11 cellular contexts compared by ENCODE assay signal in genomic region chr7:6423942-6424701, GRCh38. TPM values are rescaled to one million over a fixed set of nuclear protein-coding genes. Genes with fewer than 3 reads are reported as not detected.
DNase-seq lines count a peak whose midpoint lies in the region; ATAC-seq and TF ChIP-seq lines count a peak whose summit lies in the region.
"Had no signal": no experiment of that assay in that cellular context is flagged by ENCODE, and none has a peak within 500 bp of the region (broad histone marks: within the 10 kb centered on the region; RNA-seq: fewer than 3 reads in every experiment).

No MANE protein-coding gene starts in this region.

- TF ChIP-seq CTCF in epithelial cell of proximal tubule (conservative IDR thresholded peaks at IDR 0.05; ENCODE audit: low read depth, low read length) (peak; percentile 12), omental fat pad (IDR thresholded peaks at IDR 0.05) (no peak)
- TF ChIP-seq CTCF in CD8-positive, alpha-beta T cell (IDR thresholded peaks at IDR 0.05), result no peak

- peaks cover 5% of the 10 kb centered on the region for H3K4me1 ChIP-seq in NT2/D1 (ENCODE audit: insufficient read depth, insufficient read length)
- no peaks in the 10 kb centered on the region for H3K4me1 ChIP-seq in CD8-positive, alpha-beta T cell (ENCODE audit: insufficient read depth, low read length)
- H3K4me1 ChIP-seq: body of pancreas had no signal

- peaks cover 14% of the 10 kb centered on the region for H3K36me3 Mint-ChIP-seq in activated CD4-positive, alpha-beta memory T cell treated with anti-CD3 and anti-CD28 coated beads for 36 hours
- H3K36me3 Mint-ChIP-seq in CD8-positive, alpha-beta T cell, result peaks cover 78% of the 10 kb centered on the region

- CTCF ChIA-PET in activated CD4-positive, alpha-beta memory T cell treated with anti-CD3 and anti-CD28 coated beads for 36 hours (lab: Charles Lee), result no interaction called here
- CTCF ChIA-PET in CD8-positive, alpha-beta T cell (lab: Charles Lee), result interaction anchor here (1.6 kb wide), 1 partner anchor 12 kb away, joined by 3 read pairs; no protein-coding TSS in a partner anchor

- H3K4me3 Mint-ChIP-seq in activated CD4-positive, alpha-beta memory T cell treated with anti-CD3 and anti-CD28 coated beads for 36 hours, result no peak overlapping the region
- no peak overlapping the region for H3K4me3 Mint-ChIP-seq in CD8-positive, alpha-beta T cell

- no peak overlapping the region for H3K27ac ChIP-seq in CD8-positive, alpha-beta T cell (ENCODE audit: low read depth, low read length)

- H3K27me3 Mint-ChIP-seq in activated CD4-positive, alpha-beta memory T cell treated with anti-CD3 and anti-CD28 coated beads for 36 hours, result no peaks in the 10 kb centered on the region
- H3K27me3 Mint-ChIP-seq in CD8-positive, alpha-beta T cell (ENCODE audit: low read depth), result no peaks in the 10 kb centered on the region

- H3K9me3 ChIP-seq in NT2/D1 (ENCODE audit: insufficient read depth, low read length), result no peaks in the 10 kb centered on the region
- H3K9me3 ChIP-seq in CD8-positive, alpha-beta T cell (ENCODE audit: low read length), result no peaks in the 10 kb centered on the region
- H3K9me3 ChIP-seq: body of pancreas had no signal

- intact Hi-C loops in activated CD4-positive, alpha-beta memory T cell treated with anti-CD3 and anti-CD28 coated beads for 36 hours (cut with micrococcal nuclease), result no loop called here
- intact Hi-C loops in CD8-positive, alpha-beta T cell (cut with DNase I, micrococcal nuclease), result no loop called here

- no peak overlapping the region for H3K4me3 ChIP-seq in NT2/D1 (ENCODE audit: insufficient read length, low read depth)
- H3K4me3 ChIP-seq in epithelial cell of proximal tubule (ENCODE audit: low read depth, low read length), result no peak overlapping the region
- H3K4me3 ChIP-seq in CD8-positive, alpha-beta T cell (ENCODE audit: low read depth, low read length), result no peak overlapping the region
- H3K4me3 ChIP-seq: body of pancreas had no signal

- H3K4me1 Mint-ChIP-seq in activated CD4-positive, alpha-beta memory T cell treated with anti-CD3 and anti-CD28 coated beads for 36 hours (ENCODE audit: low read depth), result peaks cover 9% of the 10 kb centered on the region
- peaks cover 3% of the 10 kb centered on the region for H3K4me1 Mint-ChIP-seq in CD8-positive, alpha-beta T cell (ENCODE audit: low read depth)

- no peak overlapping the region for H3K27ac Mint-ChIP-seq in activated CD4-positive, alpha-beta memory T cell treated with anti-CD3 and anti-CD28 coated beads for 36 hours
- no peak overlapping the region for H3K27ac Mint-ChIP-seq in CD8-positive, alpha-beta T cell

- POLR2A ChIA-PET in activated CD4-positive, alpha-beta memory T cell treated with anti-CD3 and anti-CD28 coated beads for 36 hours (lab: Charles Lee), result no interaction called here
- POLR2A ChIA-PET in CD8-positive, alpha-beta T cell (lab: Charles Lee), result no interaction called here

- DNase-seq in CD1c-positive myeloid dendritic cell (ENCODE audit: extremely low spot score), result peak; percentile 92
- DNase-seq in NT2/D1 (ENCODE audit: low read depth, low spot score), result no peak
- DNase-seq in epithelial cell of proximal tubule (ENCODE audit: low read depth), result no peak
- no peak for DNase-seq in omental fat pad (ENCODE audit: low spot score)
- no peak for DNase-seq in activated CD4-positive, alpha-beta memory T cell treated with anti-CD3 and anti-CD28 coated beads for 36 hours
- DNase-seq in effector CD4-positive, alpha-beta T cell, result no peak
- DNase-seq in CD8-positive, alpha-beta T cell, result no peak
- DNase-seq: DND-41; stimulated activated CD4-positive, alpha-beta T cell treated with anti-CD3 and anti-CD28 coated beads, Interleukin-12 subunit alpha, Interleukin-12 subunit beta, amount 100 ng/mL, for 4 hours had no signal

- H3K9ac ChIP-seq in NT2/D1 (ENCODE audit: insufficient read length, low read depth), result peak overlapping the region; percentile 26

- H3K27me3 ChIP-seq in NT2/D1 (ENCODE audit: insufficient read depth, insufficient read length), result no peaks in the 10 kb centered on the region
- no peaks in the 10 kb centered on the region for H3K27me3 ChIP-seq in CD8-positive, alpha-beta T cell (ENCODE audit: insufficient read depth, low read length)
- H3K27me3 ChIP-seq: body of pancreas had no signal

- H3K9me3 Mint-ChIP-seq in activated CD4-positive, alpha-beta memory T cell treated with anti-CD3 and anti-CD28 coated beads for 36 hours, result no peaks in the 10 kb centered on the region
- no peaks in the 10 kb centered on the region for H3K9me3 Mint-ChIP-seq in CD8-positive, alpha-beta T cell

- peaks cover 89% of the 10 kb centered on the region for H3K36me3 ChIP-seq in NT2/D1 (ENCODE audit: insufficient read depth, insufficient read length, low read length)
- peaks cover 27% of the 10 kb centered on the region for H3K36me3 ChIP-seq in CD8-positive, alpha-beta T cell (ENCODE audit: insufficient read depth, low read length)

- ATAC-seq in omental fat pad (ENCODE audit: low FRiP score) (peak; percentile 29), GM21723 (IDR thresholded peaks at IDR 0.05; ENCODE audit: unreplicated experiment) (no peak)
- no peak for ATAC-seq in CD8-positive, alpha-beta T cell
- ATAC-seq: body of pancreas had no signal

RNA-seq across cellular contexts. Expression of gene DAGLB, which starts 23.6 kb away (rescaled TPM):
- total RNA-seq in epithelial cell of proximal tubule (7.3 and 10.9 TPM in 2 replicates), omental fat pad (10 to 100 TPM; 10.7 to 25.9 (median 16.3) TPM)
- 10 to 100 TPM; 12.8 to 13.6 TPM for total RNA-seq in activated CD4-positive, alpha-beta memory T cell treated with anti-CD3 and anti-CD28 coated beads for 36 hours
- total RNA-seq in CD8-positive, alpha-beta T cell, result 10 to 100 TPM; 35.4 to 40.4 TPM

RNA-seq across cellular contexts. Expression of gene RAC1, which starts 49.8 kb away (rescaled TPM):
- total RNA-seq in epithelial cell of proximal tubule (291 and 303 TPM in 2 replicates), omental fat pad (100 to 1,000 TPM in 3 of 4 donors, 10 to 100 TPM in 1; 87.5 to 142 (median 116) TPM)
- 100 to 1,000 TPM; 188 to 196 TPM for total RNA-seq in activated CD4-positive, alpha-beta memory T cell treated with anti-CD3 and anti-CD28 coated beads for 36 hours
- 10 to 100 TPM; 70.3 to 74.8 TPM for total RNA-seq in CD8-positive, alpha-beta T cell

RNA-seq across cellular contexts. Expression of gene KDELR2, which starts 59.8 kb away (rescaled TPM):
- total RNA-seq in epithelial cell of proximal tubule (78.1 and 113 TPM in 2 replicates), omental fat pad (100 to 1,000 TPM in 2 of 4 donors, 10 to 100 TPM in 2; 86.9 to 120 (median 94.0) TPM)
- 10 to 100 TPM; 72.5 to 80.2 TPM for total RNA-seq in activated CD4-positive, alpha-beta memory T cell treated with anti-CD3 and anti-CD28 coated beads for 36 hours
- total RNA-seq in CD8-positive, alpha-beta T cell, result 10 to 100 TPM; 25.9 to 29.0 TPM
